21 cellular contexts compared by ENCODE assay signal in genomic region chr12:559907-560455, GRCh38.
DNase-seq lines count a peak whose midpoint lies in the region; ATAC-seq and TF ChIP-seq lines count a peak whose summit lies in the region.
"Had no signal": no experiment of that assay in that cellular context is flagged by ENCODE, and none has a peak within 500 bp of the region (broad histone marks: within the 10 kb centered on the region; RNA-seq: fewer than 3 reads in every experiment).

No MANE protein-coding gene starts in this region.

- H3K4me3 Mint-ChIP-seq in T-helper 17 cell: no peak overlapping the region
- peak overlapping the region in 2 of 10 donors; percentile 11 to 34 for H3K4me3 Mint-ChIP-seq in naive thymus-derived CD8-positive, alpha-beta T cell
- H3K4me3 Mint-ChIP-seq: activated B cell treated with CpG ODN at 0.5 μM for 24 hours; activated CD4-positive, alpha-beta memory T cell treated with anti-CD3 and anti-CD28 coated beads, Interleukin-2, amount 10 ng/mL, durations not matched to agents 7 days and 5 days; activated naive CD8-positive, alpha-beta T cell treated with anti-CD3 and anti-CD28 coated beads for 36 hours had no signal

- H3K9me3 ChIP-seq in BLaER1 treated with 17β-estradiol and CSF1 and Interleukin-3, amounts not matched to agents 10 nM and 100 nM (replicated peaks in 1 of 11): no peaks in the 10 kb centered on the region
- H3K9me3 ChIP-seq in T-helper 17 cell (ENCODE audit: control insufficient read depth, low read length, poor library complexity, severe bottlenecking): no peaks in the 10 kb centered on the region
- H3K9me3 ChIP-seq: pancreas had no signal

- H3K4me2 ChIP-seq in BLaER1 treated with 17β-estradiol and CSF1 and Interleukin-3, amounts not matched to agents 10 nM and 100 nM: peak overlapping the region; percentile 86 to 99 (median 97)

- H3K4me1 Mint-ChIP-seq in T-helper 17 cell: peaks cover 50% of the 10 kb centered on the region
- peaks cover 41 to 75% (median 58%) of the 10 kb centered on the region in 4 donors for H3K4me1 Mint-ChIP-seq in naive thymus-derived CD8-positive, alpha-beta T cell

- no peak overlapping the region for H3K9ac ChIP-seq in BLaER1 treated with 17β-estradiol and CSF1 and Interleukin-3, amounts not matched to agents 10 nM and 100 nM

- no peak overlapping the region for H3K4me3 ChIP-seq in BLaER1 treated with 17β-estradiol and CSF1 and Interleukin-3, amounts not matched to agents 10 nM and 100 nM
- H3K4me3 ChIP-seq in HL-60 (replicated peaks; ENCODE audit: insufficient read depth, low read length): no peak overlapping the region
- H3K4me3 ChIP-seq: GM12878, K562, pancreas had no signal

- peaks cover 72 to 89% (median 76%) of the 10 kb centered on the region in 10 experiments for H3K4me1 ChIP-seq in BLaER1 treated with 17β-estradiol and CSF1 and Interleukin-3, amounts not matched to agents 10 nM and 100 nM
- H3K4me1 ChIP-seq: pancreas had no signal

- peak overlapping the region; percentile 53 for H3K27ac Mint-ChIP-seq in T-helper 17 cell
- H3K27ac Mint-ChIP-seq in naive thymus-derived CD8-positive, alpha-beta T cell: peak overlapping the region; percentile 29 to 79 (median 67)
- H3K27ac Mint-ChIP-seq in activated naive CD4-positive, alpha-beta T cell treated with anti-CD3 and anti-CD28 coated beads, Interleukin-2, amount 50 U/mL, for 72 hours: peak overlapping the region in 1 of 2 donors; percentile 17
- H3K27ac Mint-ChIP-seq: activated B cell treated with CpG ODN at 0.5 μM for 24 hours; activated CD4-positive, alpha-beta memory T cell treated with anti-CD3 and anti-CD28 coated beads, Interleukin-2, amount 10 ng/mL, durations not matched to agents 7 days and 5 days; activated naive CD8-positive, alpha-beta T cell treated with anti-CD3 and anti-CD28 coated beads for 36 hours had no signal

- no peaks in the 10 kb centered on the region for H3K9me3 Mint-ChIP-seq in naive thymus-derived CD8-positive, alpha-beta T cell
- no peaks in the 10 kb centered on the region for H3K9me3 Mint-ChIP-seq in activated naive CD4-positive, alpha-beta T cell treated with anti-CD3 and anti-CD28 coated beads, Interleukin-2, amount 50 U/mL, for 72 hours
- H3K9me3 Mint-ChIP-seq: activated B cell treated with CpG ODN at 0.5 μM for 24 hours; activated CD4-positive, alpha-beta memory T cell treated with anti-CD3 and anti-CD28 coated beads, Interleukin-2, amount 10 ng/mL, durations not matched to agents 7 days and 5 days; activated naive CD8-positive, alpha-beta T cell treated with anti-CD3 and anti-CD28 coated beads for 36 hours had no signal

- H3K36me3 Mint-ChIP-seq in T-helper 17 cell (ENCODE audit: low read depth): peaks cover 5% of the 10 kb centered on the region
- peaks cover 0 to 9% (median 0%) of the 10 kb centered on the region in 3 donors for H3K36me3 Mint-ChIP-seq in naive thymus-derived CD8-positive, alpha-beta T cell
- H3K36me3 Mint-ChIP-seq in activated naive CD4-positive, alpha-beta T cell treated with anti-CD3 and anti-CD28 coated beads, Interleukin-2, amount 50 U/mL, for 72 hours: no peaks in the 10 kb centered on the region
- H3K36me3 Mint-ChIP-seq: activated naive CD8-positive, alpha-beta T cell treated with anti-CD3 and anti-CD28 coated beads for 36 hours had no signal

- H3K27me3 Mint-ChIP-seq in T-helper 17 cell: no peaks in the 10 kb centered on the region
- H3K27me3 Mint-ChIP-seq in naive thymus-derived CD8-positive, alpha-beta T cell: no peaks in the 10 kb centered on the region
- H3K27me3 Mint-ChIP-seq: activated naive CD8-positive, alpha-beta T cell treated with anti-CD3 and anti-CD28 coated beads for 36 hours had no signal

- DNase-seq in HL-60 (ENCODE audit: low read depth in 1 of 2, low spot score in 1 of 2): peak in 1 of 2 experiments; percentile 66
- no peak for DNase-seq in T-helper 17 cell
- DNase-seq in naive thymus-derived CD8-positive, alpha-beta T cell: peak in 1 of 10 donors; percentile 22
- DNase-seq in activated naive CD4-positive, alpha-beta T cell treated with anti-CD3 and anti-CD28 coated beads, Interleukin-2, amount 50 U/mL, for 72 hours (ENCODE audit: low spot score in 2 of 2): no peak
- no peak for DNase-seq in activated CD8-positive, alpha-beta memory T cell treated with anti-CD3 and anti-CD28 coated beads, Interleukin-2, amount 50 U/mL, for 4 hours
- DNase-seq: activated B cell treated with CpG ODN at 0.5 μM for 24 hours; activated CD4-positive, alpha-beta memory T cell treated with anti-CD3 and anti-CD28 coated beads, Interleukin-2, amount 10 ng/mL, durations not matched to agents 7 days and 5 days; activated naive CD8-positive, alpha-beta T cell treated with anti-CD3 and anti-CD28 coated beads for 36 hours; effector CD4-positive, alpha-beta T cell; kidney glomerular epithelial cell; mammary epithelial cell; NCI-H2029 treated with DMSO at 0.1 percent for 48 hours; SW 1271 had no signal

- H3K27me3 ChIP-seq in BLaER1 treated with 17β-estradiol and CSF1 and Interleukin-3, amounts not matched to agents 10 nM and 100 nM: 0 out of 22 replicates have a peak, but pooled peaks cover 0 to 4% (median 0%) of the 10 kb centered on the region in 11 experiments
- H3K27me3 ChIP-seq in HL-60 (ENCODE audit: insufficient read depth, poor library complexity, severe bottlenecking): no peaks in the 10 kb centered on the region
- H3K27me3 ChIP-seq: pancreas had no signal

- H4K20me1 ChIP-seq in BLaER1 treated with 17β-estradiol and CSF1 and Interleukin-3, amounts not matched to agents 10 nM and 100 nM: peaks cover 0 to 37% (median 12%) of the 10 kb centered on the region in 11 experiments; a peak in 10 of 22 replicates

- POLR2A ChIA-PET in naive thymus-derived CD8-positive, alpha-beta T cell (lab: Charles Lee): interaction anchor here (1.1 kb wide), 1 partner anchor 10 kb away, joined by 3 read pairs; no protein-coding TSS in a partner anchor

- ATAC-seq in T-helper 17 cell (no peak), HG03520 (IDR thresholded peaks at IDR 0.05; ENCODE audit: unreplicated experiment) (no peak), GM21381 (IDR thresholded peaks at IDR 0.05; ENCODE audit: unreplicated experiment) (no peak)
- no peak for ATAC-seq in naive thymus-derived CD8-positive, alpha-beta T cell
- no peak for ATAC-seq in activated naive CD4-positive, alpha-beta T cell treated with anti-CD3 and anti-CD28 coated beads, Interleukin-2, amount 50 U/mL, for 72 hours
- ATAC-seq: esophagus mucosa, sciatic nerve had no signal

- no peak overlapping the region for H3K27ac ChIP-seq in BLaER1 treated with 17β-estradiol and CSF1 and Interleukin-3, amounts not matched to agents 10 nM and 100 nM
- H3K27ac ChIP-seq in HL-60 (replicated peaks): 0 out of 2 replicates have a peak overlapping the region, but pooled peaks have one; percentile 20
- H3K27ac ChIP-seq: pancreas had no signal

- peaks cover 0 to 30% (median 0%) of the 10 kb centered on the region in 11 experiments; a peak in 8 of 22 replicates for H3K36me3 ChIP-seq in BLaER1 treated with 17β-estradiol and CSF1 and Interleukin-3, amounts not matched to agents 10 nM and 100 nM
- H3K36me3 ChIP-seq: pancreas had no signal

- TF ChIP-seq CTCF in HL-60 (IDR thresholded peaks at IDR 0.05; ENCODE audit: insufficient read depth, low read length): no peak
